10 cellular contexts compared by ENCODE assay signal in genomic region chr12:52010692-52011601, GRCh38. TPM values are rescaled to one million over a fixed set of nuclear protein-coding genes. Genes with fewer than 3 reads are reported as not detected.
DNase-seq lines count a peak whose midpoint lies in the region; ATAC-seq and TF ChIP-seq lines count a peak whose summit lies in the region.
"Had no signal": no experiment of that assay in that cellular context is flagged by ENCODE, and none has a peak within 500 bp of the region (broad histone marks: within the 10 kb centered on the region; RNA-seq: fewer than 3 reads in every experiment).

No MANE protein-coding gene starts in this region.

- peak overlapping the region; percentile 62 for H3K27ac Mint-ChIP-seq in dendritic cell treated with granulocyte-macrophage colony-stimulating factor and Interleukin-4, amounts not matched to agents 40 ng/mL and 50 ng/mL, for 4 days
- H3K27ac Mint-ChIP-seq: activated naive CD8-positive, alpha-beta T cell treated with anti-CD3 and anti-CD28 coated beads, Interleukin-2, amount 10 ng/mL, durations not matched to agents 7 days and 5 days had no signal

- no peak for TF ChIP-seq EP300 in upper lobe of left lung (IDR thresholded peaks at IDR 0.05)

- ATAC-seq in left ventricle myocardium superior = no peak
- no peak for ATAC-seq in upper lobe of left lung (ENCODE audit: low FRiP score in 2 of 2)

- peak overlapping the region; percentile 17 for H3K9ac ChIP-seq in mucosa of stomach (ENCODE audit: low read length)

- H3K27me3 Mint-ChIP-seq in dendritic cell treated with granulocyte-macrophage colony-stimulating factor and Interleukin-4, amounts not matched to agents 40 ng/mL and 50 ng/mL, for 4 days = peaks cover 43% of the 10 kb centered on the region

- peaks cover 15% of the 10 kb centered on the region for H3K36me3 Mint-ChIP-seq in dendritic cell treated with granulocyte-macrophage colony-stimulating factor and Interleukin-4, amounts not matched to agents 40 ng/mL and 50 ng/mL, for 4 days (ENCODE audit: low read depth)

- no peak for TF ChIP-seq CTCF in cardiac muscle cell (IDR thresholded peaks at IDR 0.05; ENCODE audit: low read depth, low read length)
- TF ChIP-seq CTCF in upper lobe of left lung (IDR thresholded peaks at IDR 0.05) = no peak

- H3K4me1 ChIP-seq in cardiac muscle cell (ENCODE audit: low read depth) = peaks cover 17% of the 10 kb centered on the region
- H3K4me1 ChIP-seq in mucosa of stomach (ENCODE audit: control insufficient read depth, insufficient read depth, low read length) = peaks cover 23% of the 10 kb centered on the region
- H3K4me1 ChIP-seq in upper lobe of left lung = peaks cover 21 to 52% (median 34%) of the 10 kb centered on the region in 4 donors

- H3K9me3 ChIP-seq in cardiac muscle cell (ENCODE audit: low read depth) (no peaks in the 10 kb centered on the region), mucosa of stomach (ENCODE audit: control insufficient read depth, low read length) (no peaks in the 10 kb centered on the region), upper lobe of left lung (no peaks in the 10 kb centered on the region)

- no peak overlapping the region for H3K4me3 ChIP-seq in cardiac muscle cell
- H3K4me3 ChIP-seq in mucosa of stomach (ENCODE audit: low read length) = no peak overlapping the region
- peak overlapping the region in 3 of 4 donors; percentile 59 to 82 (median 65) for H3K4me3 ChIP-seq in upper lobe of left lung

- no peaks in the 10 kb centered on the region for H3K9me3 Mint-ChIP-seq in dendritic cell treated with granulocyte-macrophage colony-stimulating factor and Interleukin-4, amounts not matched to agents 40 ng/mL and 50 ng/mL, for 4 days
- H3K9me3 Mint-ChIP-seq: activated naive CD8-positive, alpha-beta T cell treated with anti-CD3 and anti-CD28 coated beads, Interleukin-2, amount 10 ng/mL, durations not matched to agents 7 days and 5 days had no signal

- H3K27me3 ChIP-seq in cardiac muscle cell (peaks cover 28% of the 10 kb centered on the region), mucosa of stomach (ENCODE audit: control insufficient read depth, insufficient read depth, low read length) (peaks cover 36% of the 10 kb centered on the region), upper lobe of left lung (peaks cover 0 to 17% (median 8%) of the 10 kb centered on the region in 4 donors)

- H3K4me1 Mint-ChIP-seq in dendritic cell treated with granulocyte-macrophage colony-stimulating factor and Interleukin-4, amounts not matched to agents 40 ng/mL and 50 ng/mL, for 4 days (ENCODE audit: low read depth) = peaks cover 37% of the 10 kb centered on the region

- H3K27ac ChIP-seq in cardiac muscle cell = peak overlapping the region; percentile 76
- peak overlapping the region; percentile 92 to 96 (median 94) for H3K27ac ChIP-seq in upper lobe of left lung

- no peak for TF ChIP-seq POLR2A in upper lobe of left lung (IDR thresholded peaks at IDR 0.05)

- no peak for DNase-seq in cardiac muscle cell (ENCODE audit: low read depth in 1 of 2, low spot score in 1 of 2)
- DNase-seq in left ventricle myocardium superior = no peak
- DNase-seq in upper lobe of left lung = no peak
- no peak for DNase-seq in mesenteric fat pad (ENCODE audit: low spot score)
- no peak for DNase-seq in NK-92 (lab: John Stamatoyannopoulos, UW; ENCODE audit: unreplicated experiment)
- DNase-seq in central memory CD4-positive, alpha-beta T cell = no peak
- DNase-seq: activated naive CD8-positive, alpha-beta T cell treated with anti-CD3 and anti-CD28 coated beads, Interleukin-2, amount 10 ng/mL, durations not matched to agents 7 days and 5 days; NCI-H2029 had no signal

- 48 to 62% methylated on average over 7 to 8 of the region's 8 CpGs for WGBS in upper lobe of left lung, 2 donors

- intact Hi-C loops in left ventricle myocardium superior (cut with micrococcal nuclease) = no loop called here
- intact Hi-C loops in dendritic cell treated with granulocyte-macrophage colony-stimulating factor and Interleukin-4, amounts not matched to agents 40 ng/mL and 50 ng/mL, for 4 days (cut with micrococcal nuclease) = no loop called here

- H3K36me3 ChIP-seq in cardiac muscle cell (no peaks in the 10 kb centered on the region), mucosa of stomach (ENCODE audit: control insufficient read depth, insufficient read depth, low read length) (no peaks in the 10 kb centered on the region), upper lobe of left lung (peaks cover 2 to 66% (median 35%) of the 10 kb centered on the region in 4 donors)

- no peak overlapping the region for H3K4me3 Mint-ChIP-seq in dendritic cell treated with granulocyte-macrophage colony-stimulating factor and Interleukin-4, amounts not matched to agents 40 ng/mL and 50 ng/mL, for 4 days
- H3K4me3 Mint-ChIP-seq: activated naive CD8-positive, alpha-beta T cell treated with anti-CD3 and anti-CD28 coated beads, Interleukin-2, amount 10 ng/mL, durations not matched to agents 7 days and 5 days had no signal

RNA-seq across cellular contexts. Expression of gene TAMALIN, which starts 4.2 kb away (rescaled TPM):
- total RNA-seq in cardiac muscle cell (8.2 and 12.5 TPM in 2 replicates), left ventricle myocardium superior (22.2 TPM), upper lobe of left lung (100 to 1,000 TPM in 2 of 6 donors, 10 to 100 TPM in 4; 52.3 to 170 (median 73.7) TPM), mesenteric fat pad (117 TPM)
- polyA plus RNA-seq in cardiac muscle cell = 8.2 and 15.0 TPM in 2 replicates

RNA-seq across cellular contexts. Expression of gene NR4A1, which starts 40.3 kb away (rescaled TPM):
- 14.7 and 24.1 TPM in 2 replicates for total RNA-seq in cardiac muscle cell
- 13.7 and 23.7 TPM in 2 replicates for polyA plus RNA-seq in cardiac muscle cell
- 58.9 TPM for total RNA-seq in left ventricle myocardium superior
- total RNA-seq in upper lobe of left lung = 100 to 1,000 TPM in 5 of 6 donors, 10 to 100 TPM in 1; 88.3 to 202 (median 156) TPM
- total RNA-seq in mesenteric fat pad = 863 TPM

RNA-seq across cellular contexts. Expression of gene ATG101, which starts 58.8 kb away (rescaled TPM):
- total RNA-seq in cardiac muscle cell (37.4 and 39.9 TPM in 2 replicates), left ventricle myocardium superior (26.5 TPM), upper lobe of left lung (10 to 100 TPM; 17.8 to 74.8 (median 35.9) TPM), mesenteric fat pad (36.2 TPM)
- polyA plus RNA-seq in cardiac muscle cell = 32.5 and 36.6 TPM in 2 replicates

RNA-seq across cellular contexts. Expression of gene ACVR1B, which starts 59.4 kb away (rescaled TPM):
- 38.1 and 46.4 TPM in 2 replicates for total RNA-seq in cardiac muscle cell
- 11.9 and 12.5 TPM in 2 replicates for polyA plus RNA-seq in cardiac muscle cell
- 11.2 TPM for total RNA-seq in left ventricle myocardium superior
- total RNA-seq in upper lobe of left lung = 10 to 100 TPM; 13.0 to 44.9 (median 23.6) TPM
- 40.9 TPM for total RNA-seq in mesenteric fat pad

Comparison
In these comparisons a context has a peak if more than half of its experiments do, and no peak if none do; other contexts are left out.
1. H3K4me3 ChIP-seq: peak in upper lobe of left lung (3 of 4); none in cardiac muscle cell (single experiment) and mucosa of stomach (single experiment).